Comparison of ENCODE assay signal across 9 cellular contexts in the genomic region with DNA sequence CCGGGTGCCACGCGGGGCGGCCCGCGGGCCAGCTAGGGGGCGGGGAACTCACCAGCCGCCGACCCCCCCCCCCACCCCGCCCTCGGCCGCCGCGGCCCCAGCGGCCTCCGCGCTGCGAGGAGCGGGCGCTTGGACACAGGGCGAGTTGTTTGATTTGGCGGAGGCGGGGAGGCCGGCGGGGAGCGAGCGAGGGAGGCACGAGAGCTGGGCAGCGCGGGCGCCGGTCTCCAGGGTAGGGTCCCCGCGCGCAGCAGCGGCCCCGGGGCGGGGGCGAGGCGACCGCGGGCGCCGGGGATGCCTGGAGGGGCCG.
DNase-seq lines count a peak whose midpoint lies in the region; ATAC-seq, FAIRE-seq and TF ChIP-seq lines count a peak whose summit lies in the region.
"Had no signal": no experiment of that assay in that cellular context is flagged by ENCODE, and none has a peak within 500 bp of the region (broad histone marks: within the 10 kb centered on the region; RNA-seq: fewer than 3 reads in every experiment).

No MANE protein-coding gene starts in this region.

- CTCF ChIA-PET in CD4-positive, alpha-beta T cell (lab: Charles Lee): no interaction called here

- 0% methylated on average over 33 of the region's 45 CpGs; no CpG with 5 or more reads in 1 of the 2 experiments for WGBS in endodermal cell (ENCODE audit: insufficient coverage in 1 of 2, insufficient read length in 1 of 2), 2 experiments

- DNase-seq in AG10803 (ENCODE audit: low read depth) (no peak), HTR-8/SVneo (ENCODE audit: insufficient read length, low spot score) (peak; percentile 25), endodermal cell (peak; percentile 77), NCI-H526 treated with DMSO at 0.1 percent for 48 hours (lab: John Stamatoyannopoulos, UW) (no peak), inferior parietal cortex (ENCODE audit: extremely low spot score) (no peak)
- DNase-seq in CD4-positive, alpha-beta T cell: no peak
- DNase-seq: activated naive CD8-positive, alpha-beta T cell treated with anti-CD3 and anti-CD28 coated beads, Interleukin-2, amount 10 ng/mL, durations not matched to agents 7 days and 5 days had no signal

- TF ChIP-seq RAD21 in neural cell (conservative IDR thresholded peaks at IDR 0.05): no peak

- H3K4me2 ChIP-seq in neural cell (ENCODE audit: low read length): peak overlapping the region; percentile 51

- ATAC-seq in GM19438 (IDR thresholded peaks at IDR 0.05; ENCODE audit: low read depth, unreplicated experiment): peak; percentile 19
- no peak for ATAC-seq in CD4-positive, alpha-beta T cell (ENCODE audit: poor library complexity)

- H3K4me3 Mint-ChIP-seq in endodermal cell: peak overlapping the region; percentile 64
- no peak overlapping the region for H3K4me3 Mint-ChIP-seq in CD4-positive, alpha-beta T cell

- H3K9me2 ChIP-seq in neural cell (ENCODE audit: insufficient read depth, low read length): no peaks in the 10 kb centered on the region

- TF ChIP-seq CTCF in AG10803 (conservative IDR thresholded peaks at IDR 0.05; ENCODE audit: low read length) (no peak), endodermal cell (conservative IDR thresholded peaks at IDR 0.05) (no peak), neural cell (IDR thresholded peaks at IDR 0.05; ENCODE audit: poor library complexity, severe bottlenecking) (no peak)
- TF ChIP-seq CTCF in CD4-positive, alpha-beta T cell (IDR thresholded peaks at IDR 0.05): no peak

- peaks cover 6% of the 10 kb centered on the region for H3K4me1 ChIP-seq in endodermal cell (ENCODE audit: control insufficient read depth, insufficient read depth, low read length)

- H3K36me3 ChIP-seq in endodermal cell (ENCODE audit: control insufficient read depth, insufficient read depth, low read length) (no peaks in the 10 kb centered on the region), neural cell (ENCODE audit: insufficient read depth, low read length) (no peaks in the 10 kb centered on the region)

- FAIRE-seq in HTR-8/SVneo (lab: Jason Lieb, UNC): no peak

- no peaks in the 10 kb centered on the region for H3K9me3 ChIP-seq in endodermal cell (ENCODE audit: control insufficient read depth, low read length)
- no peaks in the 10 kb centered on the region for H3K9me3 ChIP-seq in neural cell (ENCODE audit: low read length)
- H3K9me3 ChIP-seq in CD4-positive, alpha-beta T cell (ENCODE audit: control insufficient read depth, low read length): no peaks in the 10 kb centered on the region

- no peak overlapping the region for H2AFZ ChIP-seq in neural cell (ENCODE audit: low read depth, low read length)

- H3K9ac ChIP-seq in endodermal cell (ENCODE audit: extremely low read depth, low read length, poor library complexity, severe bottlenecking): no peak overlapping the region
- H3K9ac ChIP-seq in neural cell (ENCODE audit: low read length): peak overlapping the region; percentile 20

- H3K27me3 ChIP-seq in endodermal cell (ENCODE audit: control insufficient read depth, insufficient read depth, low read length, poor library complexity, severe bottlenecking) (peaks cover 23% of the 10 kb centered on the region), neural cell (ENCODE audit: insufficient read depth, low read depth, low read length) (peaks cover 43% of the 10 kb centered on the region)
- peaks cover 36% of the 10 kb centered on the region for H3K27me3 ChIP-seq in CD4-positive, alpha-beta T cell (ENCODE audit: control insufficient read depth, insufficient read depth, low read length)

- H4K20me1 ChIP-seq in neural cell (ENCODE audit: insufficient read depth): no peaks in the 10 kb centered on the region

- H3K4me3 ChIP-seq in AG10803 (ENCODE audit: low read length) (peak overlapping the region; percentile 63), endodermal cell (ENCODE audit: low read length) (peak overlapping the region; percentile 80), neural cell (ENCODE audit: low read length) (peak overlapping the region; percentile 58)

- no peaks in the 10 kb centered on the region for H3K36me3 Mint-ChIP-seq in endodermal cell (ENCODE audit: low read depth)
- H3K36me3 Mint-ChIP-seq in CD4-positive, alpha-beta T cell (ENCODE audit: low read depth): no peaks in the 10 kb centered on the region
- H3K36me3 Mint-ChIP-seq: activated naive CD8-positive, alpha-beta T cell treated with anti-CD3 and anti-CD28 coated beads, Interleukin-2, amount 10 ng/mL, durations not matched to agents 7 days and 5 days had no signal

- intact Hi-C loops in CD4-positive, alpha-beta T cell (cut with DNase I, micrococcal nuclease): no loop called here

- H3K79me2 ChIP-seq in neural cell (replicated peaks; ENCODE audit: insufficient read depth, low read length): no peaks in the 10 kb centered on the region

- no peak overlapping the region for H3K27ac Mint-ChIP-seq in endodermal cell
- H3K27ac Mint-ChIP-seq in CD4-positive, alpha-beta T cell: no peak overlapping the region
- H3K27ac Mint-ChIP-seq: activated naive CD8-positive, alpha-beta T cell treated with anti-CD3 and anti-CD28 coated beads, Interleukin-2, amount 10 ng/mL, durations not matched to agents 7 days and 5 days had no signal

- no peaks in the 10 kb centered on the region for H3K9me3 Mint-ChIP-seq in endodermal cell
- no peaks in the 10 kb centered on the region for H3K9me3 Mint-ChIP-seq in CD4-positive, alpha-beta T cell

- H3K27me3 Mint-ChIP-seq in endodermal cell (ENCODE audit: insufficient read depth): peaks cover 57% of the 10 kb centered on the region
- H3K27me3 Mint-ChIP-seq in CD4-positive, alpha-beta T cell: peaks cover 68% of the 10 kb centered on the region

- H3K27ac ChIP-seq in endodermal cell (ENCODE audit: low read depth, low read length) (no peak overlapping the region), neural cell (ENCODE audit: low read length) (no peak overlapping the region)
- H3K27ac ChIP-seq in CD4-positive, alpha-beta T cell (ENCODE audit: low read depth, low read length): no peak overlapping the region

- H3F3A ChIP-seq in neural cell (ENCODE audit: insufficient read depth, low read length, poor library complexity, severe bottlenecking): no peaks in the 10 kb centered on the region

- POLR2A ChIA-PET in CD4-positive, alpha-beta T cell (lab: Charles Lee): no interaction called here

- TF ChIP-seq EP300 in neural cell (conservative IDR thresholded peaks at IDR 0.05; ENCODE audit: poor library complexity, severe bottlenecking): no peak

- peaks cover 29% of the 10 kb centered on the region for H3K4me1 Mint-ChIP-seq in endodermal cell
- no peaks in the 10 kb centered on the region for H3K4me1 Mint-ChIP-seq in CD4-positive, alpha-beta T cell (ENCODE audit: low read depth)

TF ChIP-seq in neural cell, 6 proteins besides CTCF, POLR2A, EP300 and RAD21:
- TF ChIP-seq MXI1 (conservative IDR thresholded peaks at IDR 0.05; ENCODE audit: poor library complexity, severe bottlenecking) (no peak), EZH2 (IDR thresholded peaks at IDR 0.05; ENCODE audit: borderline replicate concordance, insufficient read depth, low read length, poor library complexity, severe bottlenecking) (no peak)
- TF ChIP-seq, protein P1, sequence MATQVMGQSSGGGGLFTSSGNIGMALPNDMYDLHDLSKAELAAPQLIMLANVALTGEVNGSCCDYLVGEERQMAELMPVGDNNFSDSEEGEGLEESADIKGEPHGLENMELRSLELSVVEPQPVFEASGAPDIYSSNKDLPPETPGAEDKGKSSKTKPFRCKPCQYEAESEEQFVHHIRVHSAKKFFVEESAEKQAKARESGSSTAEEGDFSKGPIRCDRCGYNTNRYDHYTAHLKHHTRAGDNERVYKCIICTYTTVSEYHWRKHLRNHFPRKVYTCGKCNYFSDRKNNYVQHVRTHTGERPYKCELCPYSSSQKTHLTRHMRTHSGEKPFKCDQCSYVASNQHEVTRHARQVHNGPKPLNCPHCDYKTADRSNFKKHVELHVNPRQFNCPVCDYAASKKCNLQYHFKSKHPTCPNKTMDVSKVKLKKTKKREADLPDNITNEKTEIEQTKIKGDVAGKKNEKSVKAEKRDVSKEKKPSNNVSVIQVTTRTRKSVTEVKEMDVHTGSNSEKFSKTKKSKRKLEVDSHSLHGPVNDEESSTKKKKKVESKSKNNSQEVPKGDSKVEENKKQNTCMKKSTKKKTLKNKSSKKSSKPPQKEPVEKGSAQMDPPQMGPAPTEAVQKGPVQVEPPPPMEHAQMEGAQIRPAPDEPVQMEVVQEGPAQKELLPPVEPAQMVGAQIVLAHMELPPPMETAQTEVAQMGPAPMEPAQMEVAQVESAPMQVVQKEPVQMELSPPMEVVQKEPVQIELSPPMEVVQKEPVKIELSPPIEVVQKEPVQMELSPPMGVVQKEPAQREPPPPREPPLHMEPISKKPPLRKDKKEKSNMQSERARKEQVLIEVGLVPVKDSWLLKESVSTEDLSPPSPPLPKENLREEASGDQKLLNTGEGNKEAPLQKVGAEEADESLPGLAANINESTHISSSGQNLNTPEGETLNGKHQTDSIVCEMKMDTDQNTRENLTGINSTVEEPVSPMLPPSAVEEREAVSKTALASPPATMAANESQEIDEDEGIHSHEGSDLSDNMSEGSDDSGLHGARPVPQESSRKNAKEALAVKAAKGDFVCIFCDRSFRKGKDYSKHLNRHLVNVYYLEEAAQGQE (IDR thresholded peaks at IDR 0.05; ENCODE audit: borderline replicate concordance): no peak

Comparison
In these comparisons a context has a peak if more than half of its experiments do, and no peak if none do; other contexts are left out.
1. DNase-seq: peak in HTR-8/SVneo (single experiment) and endodermal cell (single experiment); none in AG10803 (single experiment), CD4-positive, alpha-beta T cell (0 of 10), NCI-H526 treated with DMSO at 0.1 percent for 48 hours (single experiment) and inferior parietal cortex (single experiment).
2. Peak in every context shown above with its lines, with median percentiles within 50 percentile points of each other: H3K4me3 ChIP-seq.